ENCODE assay signal across 8 cellular contexts in the genomic region with DNA sequence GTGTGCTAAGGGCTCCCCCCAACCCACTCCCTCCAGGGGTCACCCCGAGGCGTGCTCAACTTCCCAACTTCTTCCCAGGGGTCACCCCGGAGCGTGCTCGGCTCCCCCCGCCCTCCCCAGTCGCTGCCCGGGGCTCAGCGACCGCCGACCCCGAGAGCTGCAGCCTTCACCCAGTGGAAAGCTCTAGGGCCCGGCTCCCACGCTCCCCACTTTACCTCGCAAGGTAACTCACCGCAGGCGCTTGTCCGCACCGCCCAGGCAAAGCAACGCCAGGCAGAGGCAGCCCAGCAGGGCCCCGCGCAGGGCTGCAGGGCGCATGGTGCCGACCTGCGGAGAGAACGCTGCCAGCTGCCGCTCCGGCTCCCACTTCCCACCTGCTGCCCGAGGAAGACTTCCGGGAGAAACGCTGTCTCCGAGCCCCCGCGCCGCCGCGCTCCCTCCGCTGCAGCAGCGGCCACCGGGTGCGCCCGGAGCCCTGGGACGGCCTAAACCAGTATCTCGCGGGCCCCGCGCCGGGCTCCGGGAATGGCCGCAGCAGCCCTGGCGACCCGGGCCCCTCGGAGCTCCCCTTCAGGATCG. TPM values are rescaled to one million over a fixed set of nuclear protein-coding genes. Genes with fewer than 3 reads are reported as not detected.
DNase-seq lines count a peak whose midpoint lies in the region; ATAC-seq and TF ChIP-seq lines count a peak whose summit lies in the region.

No MANE protein-coding gene starts in this region.

- peak overlapping the region; percentile 94 for H2AK5ac ChIP-seq in neuronal stem cell (ENCODE audit: low read depth, low read length)

- WGBS in neuronal stem cell (ENCODE audit: extremely low coverage in 2 of 2, insufficient read length in 2 of 2, insufficient replicate concordance in 1 of 2), 2 donors, result no CpG with 5 or more reads among the region's 54 CpGs

- peaks cover 2 to 3% of the 10 kb centered on the region in 2 donors for H3K9me3 ChIP-seq in neuronal stem cell (replicated peaks in 1 of 2; ENCODE audit: control insufficient read depth in 2 of 2, insufficient read depth in 1 of 2, low read depth in 1 of 2, low read length in 2 of 2)

- peaks cover 2% of the 10 kb centered on the region for H3K79me1 ChIP-seq in neuronal stem cell (ENCODE audit: low read depth, low read length)

- H4K91ac ChIP-seq in neuronal stem cell (ENCODE audit: low read depth, low read length, poor library complexity), result no peak overlapping the region

- in situ Hi-C loops in GM13977 (cut with MboI; ENCODE audit: low pct_unique_long_range_greater_than_20kb, low sequenced_read_pairs, unreplicated experiment), result loop anchor here (25.0 kb wide), 1 partner anchor 169 kb away; no protein-coding TSS in a partner anchor

- H2BK120ac ChIP-seq in neuronal stem cell (ENCODE audit: low read depth, low read length), result no peak overlapping the region

- H2BK12ac ChIP-seq in neuronal stem cell (ENCODE audit: low read length), result no peak overlapping the region

- peak overlapping the region; percentile 97 for H3K4me2 ChIP-seq in neuronal stem cell (ENCODE audit: insufficient read depth, low read length, poor library complexity, severe bottlenecking)

- H3K27ac ChIP-seq in neuronal stem cell (replicated peaks; ENCODE audit: low read length), result no peak overlapping the region

- H2AFZ ChIP-seq in neuronal stem cell (ENCODE audit: low read length), result peak overlapping the region; percentile 96

- no peak overlapping the region for H3K4ac ChIP-seq in neuronal stem cell (ENCODE audit: low read length)

- no peaks in the 10 kb centered on the region for H3K27me3 ChIP-seq in neuronal stem cell (ENCODE audit: control insufficient read depth in 3 of 3, insufficient read depth in 3 of 3, low read depth in 1 of 3, low read length in 3 of 3)

- H3K4me3 ChIP-seq in AG10803 (ENCODE audit: low read length), result peak overlapping the region; percentile 78
- H3K4me3 ChIP-seq in fibroblast of mammary gland (ENCODE audit: control insufficient read depth, low read depth, low read length), result peak overlapping the region; percentile 55
- H3K4me3 ChIP-seq in neuronal stem cell (ENCODE audit: low read length in 2 of 2), result peak overlapping the region; percentile 72 to 96

- DNase-seq in AG10803 (ENCODE audit: low read depth) (no peak), fibroblast of mammary gland (ENCODE audit: low read depth) (no peak), neuronal stem cell (ENCODE audit: low spot score) (no peak), hypothalamus (lab: John Stamatoyannopoulos, UW) (no peak), GM13977 (ENCODE audit: low spot score) (no peak)

- H4K8ac ChIP-seq in neuronal stem cell (ENCODE audit: low read depth, low read length), result peak overlapping the region; percentile 89

- peak overlapping the region; percentile 90 for H3K9ac ChIP-seq in neuronal stem cell (ENCODE audit: low read depth, low read length, poor library complexity)

- H3K36me3 ChIP-seq in neuronal stem cell (replicated peaks in 1 of 2; ENCODE audit: control insufficient read depth in 2 of 2, insufficient read depth in 2 of 2, low read length in 2 of 2), result peaks cover 2 to 8% of the 10 kb centered on the region in 2 donors

- no peak overlapping the region for H2BK15ac ChIP-seq in neuronal stem cell (ENCODE audit: low read length)

- peak overlapping the region; percentile 94 for H3K23ac ChIP-seq in neuronal stem cell (ENCODE audit: low read depth, low read length, poor library complexity)

- peaks cover 6 to 10% of the 10 kb centered on the region in 2 donors for H3K4me1 ChIP-seq in neuronal stem cell (ENCODE audit: control insufficient read depth in 2 of 2, insufficient read depth in 1 of 2, low read depth in 1 of 2, low read length in 2 of 2)

- no peak overlapping the region for H2BK5ac ChIP-seq in neuronal stem cell (ENCODE audit: low read length)

- ATAC-seq in GM18861 (IDR thresholded peaks at IDR 0.05; ENCODE audit: unreplicated experiment), result peak; percentile 0
- ATAC-seq in HG03280 (IDR thresholded peaks at IDR 0.05; ENCODE audit: unreplicated experiment), result peak; percentile 7
- peak; percentile 75 for ATAC-seq in SK-N-SH treated with all-trans-retinoic acid at 6 μM for 48 hours

- TF ChIP-seq CTCF in AG10803 (conservative IDR thresholded peaks at IDR 0.05; ENCODE audit: low read length), result no peak
- TF ChIP-seq CTCF in fibroblast of mammary gland (conservative IDR thresholded peaks at IDR 0.05; ENCODE audit: control insufficient read depth, insufficient read depth, low read depth, low read length), result no peak
- no peak for TF ChIP-seq CTCF in GM13977 (IDR thresholded peaks at IDR 0.05; ENCODE audit: extremely low read depth, insufficient read depth, missing control alignments)

- peak overlapping the region; percentile 41 for H3K14ac ChIP-seq in neuronal stem cell (ENCODE audit: low read length)

- H3K18ac ChIP-seq in neuronal stem cell (ENCODE audit: low read length), result peak overlapping the region; percentile 89

TF ChIP-seq in SK-N-SH treated with all-trans-retinoic acid at 6 μM for 48 hours, 23 proteins besides CTCF, POLR2A, EP300 and RAD21:
- TF ChIP-seq ZFP3 (CRISPR knock-in tag; IDR thresholded peaks at IDR 0.05) (0 out of 2 replicates have a peak, but pooled peaks have one; percentile 30), ZNF8 (CRISPR knock-in tag; IDR thresholded peaks at IDR 0.05) (no peak), CSDC2 (CRISPR knock-in tag; IDR thresholded peaks at IDR 0.05) (no peak), RARB (CRISPR knock-in tag; IDR thresholded peaks at IDR 0.05) (no peak), ZC3H10 (CRISPR knock-in tag; IDR thresholded peaks at IDR 0.05) (no peak), GLIS3 (CRISPR knock-in tag; IDR thresholded peaks at IDR 0.05) (no peak), POU6F1 (CRISPR knock-in tag; IDR thresholded peaks at IDR 0.05; ENCODE audit: borderline replicate concordance, low read depth) (no peak), ISL1 (CRISPR knock-in tag; IDR thresholded peaks at IDR 0.05) (no peak)

RNA-seq across cellular contexts. Expression of gene RNASET2, which starts 0.4 kb away (rescaled TPM):
- polyA plus RNA-seq in neuronal stem cell (2013, experiment 1 of 2), result 24.1 TPM
- 25.1 TPM for polyA plus RNA-seq in neuronal stem cell (2013, experiment 2 of 2)

RNA-seq across cellular contexts. Expression of gene CEP43, which starts 43.2 kb away (rescaled TPM):
- 22.8 TPM for polyA plus RNA-seq in neuronal stem cell (2013, experiment 1 of 2)
- 23.1 TPM for polyA plus RNA-seq in neuronal stem cell (2013, experiment 2 of 2)

Comparison
In these comparisons a context has a peak if more than half of its experiments do, and no peak if none do; other contexts are left out.
1. ATAC-seq: peak in every context shown above with its lines; median percentile 75 in SK-N-SH treated with all-trans-retinoic acid at 6 μM for 48 hours; 7 in HG03280; 0 in GM18861.